ENCODE assay signal across 23 cellular contexts in the genomic region with DNA sequence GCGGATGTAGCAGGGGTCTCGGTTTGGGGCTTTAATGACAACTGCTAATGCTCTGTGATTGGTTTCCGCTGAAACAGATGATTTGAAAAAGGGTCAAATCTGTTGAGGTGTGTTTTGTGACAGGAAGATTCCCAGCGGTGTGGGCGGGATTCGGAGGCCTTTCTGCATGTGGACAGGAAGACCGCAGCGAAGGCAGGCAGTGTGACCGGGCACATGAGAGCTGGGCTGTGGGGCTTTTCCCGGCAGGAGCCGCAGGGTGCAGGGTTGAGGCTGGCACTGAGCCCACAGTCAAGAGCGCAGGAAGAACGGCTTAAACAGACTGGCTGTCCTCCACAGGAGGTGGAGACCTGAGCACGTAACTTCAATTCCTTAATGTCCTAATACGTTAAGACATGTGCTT.
A peak's percentile ranks its signal among the peaks of the same experiment; 100 is the strongest.
DNase-seq lines count a peak whose midpoint lies in the region; ATAC-seq, FAIRE-seq and TF ChIP-seq lines count a peak whose summit lies in the region.
"Had no signal": no experiment of that assay in that cellular context is flagged by ENCODE, and none has a peak within 500 bp of the region (broad histone marks: within the 10 kb centered on the region; RNA-seq: fewer than 3 reads in every experiment).

No MANE protein-coding gene starts in this region.

- no peaks in the 10 kb centered on the region for H3K9me2 ChIP-seq in SK-N-SH

- POLR2A ChIA-PET in SK-N-SH (lab: Yijun Ruan, JAX): no interaction called here

- H3K4me3 ChIP-seq in SK-N-SH (ENCODE audit: low read depth in 2 of 2, low read length in 1 of 2) (no peak overlapping the region), kidney (ENCODE audit: low read length in 2 of 2) (no peak overlapping the region)
- H3K4me3 ChIP-seq: cardiac muscle cell, GM23248, mucosa of descending colon had no signal

- H3K27ac ChIP-seq in SK-N-SH (ENCODE audit: low read depth in 2 of 2, low read length in 1 of 2): no peak overlapping the region
- H3K27ac ChIP-seq in kidney (ENCODE audit: low read depth in 2 of 2, low read length in 2 of 2): no peak overlapping the region
- H3K27ac ChIP-seq: cardiac muscle cell, GM23248, neutrophil had no signal

- DNase-seq in SK-N-SH (peak; percentile 58), NCI-H524 treated with DMSO at 0.1 percent for 48 hours (lab: John Stamatoyannopoulos, UW) (peak; percentile 4), kidney (peak; percentile 83), GM03348 (ENCODE audit: low spot score) (no peak)
- DNase-seq in activated T-helper 2 cell treated with anti-CD3 and anti-CD28 coated beads, Interferon-gamma antibody, Interleukin-2, Interleukin-4, amounts not matched to agents 10 μg/mL and 5 μg/mL and 100 μg/mL, durations not matched to agents 14 hours and 24 hours and 36 hours (ENCODE audit: low spot score): no peak
- DNase-seq: activated naive CD8-positive, alpha-beta T cell treated with anti-CD3 and anti-CD28 coated beads, Interleukin-2, amount 50 U/mL, for 24 hours; CD4-positive, CD25-positive, alpha-beta regulatory T cell; DND-41; erythroblast; GM23248; MM.1S; retina; Right ventricle myocardium superior; stimulated activated CD4-positive, alpha-beta T cell treated with anti-CD3 and anti-CD28 coated beads, Interleukin-15, amount 100 ng/mL, for 24 hours had no signal

- H3K9me3 ChIP-seq in SK-N-SH: no peaks in the 10 kb centered on the region; the same call in 1 of the 2 replicates
- no peaks in the 10 kb centered on the region for H3K9me3 ChIP-seq in kidney (ENCODE audit: control insufficient read depth in 1 of 2, low read length in 2 of 2)
- H3K9me3 ChIP-seq: mucosa of descending colon, neutrophil had no signal

- no peak for TF ChIP-seq EP300 in SK-N-SH (IDR thresholded peaks at IDR 0.05; ENCODE audit: borderline replicate concordance in 1 of 2, low read depth in 1 of 2, low read length in 1 of 2)

- H3K9me3 Mint-ChIP-seq in activated T-helper 2 cell treated with anti-CD3 and anti-CD28 coated beads, Interferon-gamma antibody, Interleukin-2, Interleukin-4, amounts not matched to agents 10 μg/mL and 5 μg/mL and 100 μg/mL, durations not matched to agents 14 hours and 24 hours and 36 hours: no peaks in the 10 kb centered on the region
- H3K9me3 Mint-ChIP-seq: activated naive CD8-positive, alpha-beta T cell treated with anti-CD3 and anti-CD28 coated beads, Interleukin-2, amount 50 U/mL, for 24 hours; activated T-helper 17 cell treated with anti-CD3 and anti-CD28 coated beads, Interleukin-2, amount 50 U/mL, for 72 hours; stimulated activated memory B cell treated with anti-CD40 and anti-IgM and Interleukin-4, amounts not matched to agents 10 μg/mL and 1 μg/mL and 100 μg/mL, for 72 hours had no signal

- no peak overlapping the region for H3K4me2 ChIP-seq in SK-N-SH

- intact Hi-C loops in kidney (cut with DNase I): no loop called here
- intact Hi-C loops in activated T-helper 2 cell treated with anti-CD3 and anti-CD28 coated beads, Interferon-gamma antibody, Interleukin-2, Interleukin-4, amounts not matched to agents 10 μg/mL and 5 μg/mL and 100 μg/mL, durations not matched to agents 14 hours and 24 hours and 36 hours (cut with micrococcal nuclease): no loop called here

- no peak for ATAC-seq in SK-N-SH treated with all-trans-retinoic acid at 6 μM for 48 hours
- ATAC-seq in GM18868 (IDR thresholded peaks at IDR 0.05; ENCODE audit: unreplicated experiment): no peak
- no peak for ATAC-seq in HG02610 (IDR thresholded peaks at IDR 0.05; ENCODE audit: unreplicated experiment)
- ATAC-seq: activated naive CD8-positive, alpha-beta T cell treated with anti-CD3 and anti-CD28 coated beads, Interleukin-2, amount 50 U/mL, for 24 hours; activated T-helper 17 cell treated with anti-CD3 and anti-CD28 coated beads, Interleukin-2, amount 50 U/mL, for 72 hours; mucosa of descending colon; stimulated activated memory B cell treated with anti-CD40 and anti-IgM and Interleukin-4, amounts not matched to agents 10 μg/mL and 1 μg/mL and 100 μg/mL, for 72 hours had no signal

- no peak for FAIRE-seq in kidney (lab: Jason Lieb, UNC)
- FAIRE-seq: frontal cortex had no signal

- WGBS in SK-N-SH (ENCODE audit: low lambda C conversion rate): 62% methylated on average over 15 of the region's 15 CpGs

- no peak for TF ChIP-seq RAD21 in SK-N-SH (IDR thresholded peaks at IDR 0.05; ENCODE audit: low read length)

- H3K4me1 Mint-ChIP-seq in activated T-helper 2 cell treated with anti-CD3 and anti-CD28 coated beads, Interferon-gamma antibody, Interleukin-2, Interleukin-4, amounts not matched to agents 10 μg/mL and 5 μg/mL and 100 μg/mL, durations not matched to agents 14 hours and 24 hours and 36 hours (ENCODE audit: low read depth): no peaks in the 10 kb centered on the region
- H3K4me1 Mint-ChIP-seq: activated T-helper 17 cell treated with anti-CD3 and anti-CD28 coated beads, Interleukin-2, amount 50 U/mL, for 72 hours; CD4-positive, CD25-positive, alpha-beta regulatory T cell; stimulated activated memory B cell treated with anti-CD40 and anti-IgM and Interleukin-4, amounts not matched to agents 10 μg/mL and 1 μg/mL and 100 μg/mL, for 72 hours had no signal

- no peaks in the 10 kb centered on the region for H3F3A ChIP-seq in SK-N-SH (replicated peaks; ENCODE audit: insufficient read depth)

- no peak overlapping the region for H3K4me3 Mint-ChIP-seq in activated T-helper 2 cell treated with anti-CD3 and anti-CD28 coated beads, Interferon-gamma antibody, Interleukin-2, Interleukin-4, amounts not matched to agents 10 μg/mL and 5 μg/mL and 100 μg/mL, durations not matched to agents 14 hours and 24 hours and 36 hours (ENCODE audit: low read depth)
- H3K4me3 Mint-ChIP-seq: activated naive CD8-positive, alpha-beta T cell treated with anti-CD3 and anti-CD28 coated beads, Interleukin-2, amount 50 U/mL, for 24 hours; activated T-helper 17 cell treated with anti-CD3 and anti-CD28 coated beads, Interleukin-2, amount 50 U/mL, for 72 hours; CD4-positive, CD25-positive, alpha-beta regulatory T cell; stimulated activated memory B cell treated with anti-CD40 and anti-IgM and Interleukin-4, amounts not matched to agents 10 μg/mL and 1 μg/mL and 100 μg/mL, for 72 hours had no signal

- H3K27me3 Mint-ChIP-seq in activated T-helper 2 cell treated with anti-CD3 and anti-CD28 coated beads, Interferon-gamma antibody, Interleukin-2, Interleukin-4, amounts not matched to agents 10 μg/mL and 5 μg/mL and 100 μg/mL, durations not matched to agents 14 hours and 24 hours and 36 hours (ENCODE audit: low read depth): no peaks in the 10 kb centered on the region
- H3K27me3 Mint-ChIP-seq: activated naive CD8-positive, alpha-beta T cell treated with anti-CD3 and anti-CD28 coated beads, Interleukin-2, amount 50 U/mL, for 24 hours; activated T-helper 17 cell treated with anti-CD3 and anti-CD28 coated beads, Interleukin-2, amount 50 U/mL, for 72 hours; CD4-positive, CD25-positive, alpha-beta regulatory T cell had no signal

- no peak for TF ChIP-seq CTCF in SK-N-SH (IDR thresholded peaks at IDR 0.05)
- no peak for TF ChIP-seq CTCF in kidney (IDR thresholded peaks at IDR 0.05; ENCODE audit: borderline replicate concordance, extremely low read depth, insufficient read depth)

- H3K9ac ChIP-seq in SK-N-SH: no peak overlapping the region
- no peak overlapping the region for H3K9ac ChIP-seq in kidney (ENCODE audit: low read length in 2 of 2)
- H3K9ac ChIP-seq: GM23248 had no signal

- CTCF ChIA-PET in SK-N-SH (lab: Yijun Ruan, JAX): interaction anchor here (0.7 to 1.8 kb wide), 5 partner anchors 9 to 514 kb away, joined by 3 to 7 read pairs (median 3); no protein-coding TSS in a partner anchor

- H4K20me1 ChIP-seq in SK-N-SH (ENCODE audit: insufficient read depth): no peaks in the 10 kb centered on the region

- H3K36me3 ChIP-seq in SK-N-SH (replicated peaks in 1 of 2; ENCODE audit: control insufficient read depth in 1 of 2, insufficient read depth in 2 of 2, low read length in 1 of 2) (no peaks in the 10 kb centered on the region), kidney (ENCODE audit: control insufficient read depth in 1 of 2, insufficient read depth in 2 of 2, low read length in 2 of 2) (no peaks in the 10 kb centered on the region)
- H3K36me3 ChIP-seq: cardiac muscle cell, neutrophil had no signal

- H3K79me2 ChIP-seq in SK-N-SH (ENCODE audit: insufficient read depth): no peaks in the 10 kb centered on the region

- H3K36me3 Mint-ChIP-seq in activated T-helper 2 cell treated with anti-CD3 and anti-CD28 coated beads, Interferon-gamma antibody, Interleukin-2, Interleukin-4, amounts not matched to agents 10 μg/mL and 5 μg/mL and 100 μg/mL, durations not matched to agents 14 hours and 24 hours and 36 hours (ENCODE audit: low read depth): no peaks in the 10 kb centered on the region
- H3K36me3 Mint-ChIP-seq: CD4-positive, CD25-positive, alpha-beta regulatory T cell; stimulated activated memory B cell treated with anti-CD40 and anti-IgM and Interleukin-4, amounts not matched to agents 10 μg/mL and 1 μg/mL and 100 μg/mL, for 72 hours had no signal

- no peaks in the 10 kb centered on the region for H3K4me1 ChIP-seq in SK-N-SH (ENCODE audit: control insufficient read depth in 1 of 2, insufficient read depth in 2 of 2, low read depth in 1 of 2, low read length in 1 of 2)
- peaks cover 0 to 2% of the 10 kb centered on the region in 2 donors for H3K4me1 ChIP-seq in kidney (ENCODE audit: control insufficient read depth in 1 of 2, insufficient read depth in 1 of 2, low read depth in 1 of 2, low read length in 2 of 2)

- H3K27me3 ChIP-seq in SK-N-SH (ENCODE audit: insufficient read depth): no peaks in the 10 kb centered on the region
- H3K27me3 ChIP-seq: cardiac muscle cell, neutrophil had no signal

- no peak overlapping the region for H3K27ac Mint-ChIP-seq in activated T-helper 2 cell treated with anti-CD3 and anti-CD28 coated beads, Interferon-gamma antibody, Interleukin-2, Interleukin-4, amounts not matched to agents 10 μg/mL and 5 μg/mL and 100 μg/mL, durations not matched to agents 14 hours and 24 hours and 36 hours
- H3K27ac Mint-ChIP-seq: activated naive CD8-positive, alpha-beta T cell treated with anti-CD3 and anti-CD28 coated beads, Interleukin-2, amount 50 U/mL, for 24 hours; activated T-helper 17 cell treated with anti-CD3 and anti-CD28 coated beads, Interleukin-2, amount 50 U/mL, for 72 hours; CD4-positive, CD25-positive, alpha-beta regulatory T cell; stimulated activated memory B cell treated with anti-CD40 and anti-IgM and Interleukin-4, amounts not matched to agents 10 μg/mL and 1 μg/mL and 100 μg/mL, for 72 hours had no signal

- H2AFZ ChIP-seq in SK-N-SH (ENCODE audit: low read depth): no peak overlapping the region
- H2AFZ ChIP-seq: GM23248 had no signal

TF ChIP-seq in SK-N-SH, 30 proteins besides CTCF, POLR2A, EP300 and RAD21 (continues in another document):
- no peak for TF ChIP-seq SIN3A (IDR thresholded peaks at IDR 0.05; ENCODE audit: borderline replicate concordance, low read depth, low read length)

TF ChIP-seq in SK-N-SH treated with all-trans-retinoic acid at 6 μM for 48 hours, 23 proteins besides CTCF, POLR2A, EP300 and RAD21 (continues in another document):
- TF ChIP-seq GLIS3 (CRISPR knock-in tag; IDR thresholded peaks at IDR 0.05): no peak

Comparison
In these comparisons a context has a peak if more than half of its experiments do, and no peak if none do; other contexts are left out.
1. DNase-seq: peak in SK-N-SH (single experiment), NCI-H524 treated with DMSO at 0.1 percent for 48 hours (single experiment) and kidney (single experiment); none in activated T-helper 2 cell treated with anti-CD3 and anti-CD28 coated beads, Interferon-gamma antibody, Interleukin-2, Interleukin-4, amounts not matched to agents 10 μg/mL and 5 μg/mL and 100 μg/mL, durations not matched to agents 14 hours and 24 hours and 36 hours (single experiment) and GM03348 (single experiment).